ENCODE assay signal across 8 cellular contexts in genomic region chr7:5231811-5232484, GRCh38. TPM values are rescaled to one million over a fixed set of nuclear protein-coding genes. Genes with fewer than 3 reads are reported as not detected.
DNase-seq lines count a peak whose midpoint lies in the region; ATAC-seq, FAIRE-seq and TF ChIP-seq lines count a peak whose summit lies in the region.

No MANE protein-coding gene starts in this region.

- H2AFZ ChIP-seq in IMR-90 (replicated peaks; ENCODE audit: low read length, poor library complexity), result no peak overlapping the region

- no peak overlapping the region for H4K5ac ChIP-seq in IMR-90 (ENCODE audit: low read depth, low read length)

- no peak overlapping the region for H3K9ac ChIP-seq in IMR-90 (ENCODE audit: low read depth, low read length)

- H3K9me3 ChIP-seq in IMR-90 (ENCODE audit: control insufficient read depth, insufficient read depth, low read length) (no peaks in the 10 kb centered on the region), left lung (no peaks in the 10 kb centered on the region), gastrocnemius medialis (no peaks in the 10 kb centered on the region)

- POLR2A ChIA-PET in IMR-90 (lab: Charles Lee; ENCODE audit: unreplicated experiment), result no interaction called here

- H3K4ac ChIP-seq in IMR-90 (ENCODE audit: low read depth, low read length), result no peak overlapping the region

- no peak overlapping the region for H2BK120ac ChIP-seq in IMR-90 (ENCODE audit: low read depth, low read length)

- peak; percentile 45 for ATAC-seq in GM21528 (IDR thresholded peaks at IDR 0.05; ENCODE audit: low FRiP score, unreplicated experiment)
- ATAC-seq in IMR-90 (ENCODE audit: low read depth), result no peak
- ATAC-seq in left lung, result peak; percentile 69
- no peak for ATAC-seq in left lobe of liver
- ATAC-seq in gastrocnemius medialis, result no peak

- dilution Hi-C loops in IMR-90 (cut with HindIII; ENCODE audit: low sequenced_read_pairs, unreplicated experiment), result no loop called here

- H3K79me1 ChIP-seq in IMR-90 (ENCODE audit: low read depth in 1 of 2, low read length in 2 of 2), result no peaks in the 10 kb centered on the region; a peak in 1 of 4 replicates

- DNase-seq in GM12892 (ENCODE audit: insufficient read length) (no peak), IMR-90 (no peak), left lung (peak in 1 of 2 donors; percentile 64), left lobe of liver (ENCODE audit: low spot score) (no peak), gastrocnemius medialis (no peak), amniotic stem cell (lab: John Stamatoyannopoulos, UW) (no peak)
- no peak for DNase-seq in stimulated activated CD8-positive, alpha-beta memory T cell treated with anti-CD3 and anti-CD28 coated beads, Interleukin-4, amount 100 ng/mL, for 48 hours

- no peak overlapping the region for H4K8ac ChIP-seq in IMR-90 (ENCODE audit: low read depth in 2 of 2, low read length in 2 of 2)

- H3K23ac ChIP-seq in IMR-90 (ENCODE audit: low read depth, low read length), result no peak overlapping the region

- no peaks in the 10 kb centered on the region for H3K4me1 ChIP-seq in IMR-90 (ENCODE audit: control insufficient read depth, insufficient read depth, low read length)
- peaks cover 11 to 34% of the 10 kb centered on the region in 2 donors for H3K4me1 ChIP-seq in left lung
- H3K4me1 ChIP-seq in gastrocnemius medialis, result no peaks in the 10 kb centered on the region

- H3K4me3 ChIP-seq in IMR-90 (ENCODE audit: insufficient read depth, low read depth, low read length) (no peak overlapping the region), left lung (no peak overlapping the region), gastrocnemius medialis (no peak overlapping the region)

- peak; percentile 96 for FAIRE-seq in GM12892 (lab: Jason Lieb, UNC)

- 89% methylated on average over 14 of the region's 25 CpGs; no CpG with 5 or more reads in 1 of the 2 experiments for WGBS in IMR-90 (ENCODE audit: extremely low coverage in 2 of 2, insufficient read length in 1 of 2), 2 experiments

- no peak overlapping the region for H3K4me2 ChIP-seq in IMR-90 (ENCODE audit: low read depth, low read length)

- H4K20me1 ChIP-seq in IMR-90 (ENCODE audit: insufficient read depth, low read length), result no peaks in the 10 kb centered on the region; the same call in 1 of the 2 replicates

- peak overlapping the region; percentile 16 for H2AK9ac ChIP-seq in IMR-90 (replicated peaks; ENCODE audit: low read depth, low read length, poor library complexity)

- H3K27ac ChIP-seq in IMR-90 (ENCODE audit: insufficient read depth, low read length) (no peak overlapping the region), left lung (peak overlapping the region; percentile 59 to 80), gastrocnemius medialis (no peak overlapping the region)

- no peak overlapping the region for H2BK15ac ChIP-seq in IMR-90 (ENCODE audit: low read depth, low read length)

- no peak overlapping the region for H2AK5ac ChIP-seq in IMR-90 (ENCODE audit: low read depth, low read length)

- no peak for TF ChIP-seq CTCF in IMR-90 (conservative IDR thresholded peaks at IDR 0.05; ENCODE audit: low read depth, low read length)
- no peak for TF ChIP-seq CTCF in left lung (IDR thresholded peaks at IDR 0.05)
- TF ChIP-seq CTCF in gastrocnemius medialis (IDR thresholded peaks at IDR 0.05 in 4 of 5, conservative IDR thresholded peaks at IDR 0.05 in 1 of 5), result no peak

- no peaks in the 10 kb centered on the region for H3K9me1 ChIP-seq in IMR-90 (ENCODE audit: insufficient read depth, low read length)

- peaks cover 51% of the 10 kb centered on the region for H3K36me3 ChIP-seq in IMR-90 (ENCODE audit: control insufficient read depth, insufficient read depth, low read length)
- H3K36me3 ChIP-seq in left lung, result peaks cover 3 to 62% of the 10 kb centered on the region in 2 donors
- peaks cover 0 to 57% of the 10 kb centered on the region in 2 donors for H3K36me3 ChIP-seq in gastrocnemius medialis

- no peak overlapping the region for H3K14ac ChIP-seq in IMR-90 (replicated peaks; ENCODE audit: low read depth, low read length)

- no peak overlapping the region for H4K91ac ChIP-seq in IMR-90 (ENCODE audit: insufficient read depth, low read depth, low read length)

- in situ Hi-C loops in IMR-90 (cut with MboI; ENCODE audit: low sequenced_read_pairs), result loop anchor here (25.0 kb wide), 1 partner anchor 455 kb away; no protein-coding TSS in a partner anchor
- in situ Hi-C loops in gastrocnemius medialis (cut with MboI; ENCODE audit: low sequenced_read_pairs in 4 of 4), result loop anchor here in 3 of 4 donors (10.0 to 25.0 kb wide), 2 partner anchors 223 to 230 kb away; no protein-coding TSS in a partner anchor

- no peak overlapping the region for H3K56ac ChIP-seq in IMR-90 (ENCODE audit: extremely low read depth, insufficient read depth, low read length)

- CTCF ChIA-PET in IMR-90 (lab: Yijun Ruan, JAX), result interaction anchor here (1.4 kb wide), 1 partner anchor 12 kb away, joined by 3 read pairs; no protein-coding TSS in a partner anchor

- no TSS peak for BruUV-seq in IMR-90 (replicated peaks; lab: Mats Ljungman, UMichigan)

- no peak for TF ChIP-seq RAD21 in IMR-90 (IDR thresholded peaks at IDR 0.05; ENCODE audit: low read length)

- intact Hi-C loops in IMR-90 (cut with micrococcal nuclease) (no loop called here), left lung (cut with DNase I) (loop anchor here in 1 of 2 donors (10.0 kb wide), 1 partner anchor 123 kb away; no protein-coding TSS in a partner anchor), gastrocnemius medialis (cut with DNase I; ENCODE audit: low total_unique reads) (no loop called here)

- no peak overlapping the region for H3K18ac ChIP-seq in IMR-90 (ENCODE audit: low read depth, low read length)

- TF ChIP-seq POLR2A in GM12892 (IDR thresholded peaks at IDR 0.05; ENCODE audit: low read depth, low read length) (peak; percentile 39; the same call in 1 of the 2 replicates), IMR-90 (IDR thresholded peaks at IDR 0.05; ENCODE audit: low read depth, low read length) (no peak), gastrocnemius medialis (IDR thresholded peaks at IDR 0.05) (no peak)

- H2BK20ac ChIP-seq in IMR-90 (ENCODE audit: low read depth, low read length), result no peak overlapping the region

- no peak overlapping the region for H2BK5ac ChIP-seq in IMR-90 (ENCODE audit: low read depth, low read length, poor library complexity, severe bottlenecking)

- H3K27me3 ChIP-seq in IMR-90 (ENCODE audit: control insufficient read depth, insufficient read depth, low read length) (no peaks in the 10 kb centered on the region), left lung (no peaks in the 10 kb centered on the region), gastrocnemius medialis (no peaks in the 10 kb centered on the region)

TF ChIP-seq in IMR-90, 13 proteins besides CTCF, POLR2A, EP300 and RAD21:
- TF ChIP-seq FOS (IDR thresholded peaks at IDR 0.05; ENCODE audit: low read depth, low read length), result no peak
- TF ChIP-seq CEBPB (IDR thresholded peaks at IDR 0.05; ENCODE audit: low read depth, low read length), result no peak
- TF ChIP-seq SMC3 (IDR thresholded peaks at IDR 0.05; ENCODE audit: low read depth, low read length), result no peak
- TF ChIP-seq MXI1 (IDR thresholded peaks at IDR 0.05; ENCODE audit: borderline replicate concordance, low read depth, low read length), result no peak
- no peak for TF ChIP-seq MAFK (IDR thresholded peaks at IDR 0.05; ENCODE audit: low read depth, low read length)
- TF ChIP-seq CHD1 (IDR thresholded peaks at IDR 0.05; ENCODE audit: low read depth, low read length), result no peak
- no peak for TF ChIP-seq ELK1 (IDR thresholded peaks at IDR 0.05; ENCODE audit: borderline replicate concordance, low read depth, low read length)
- no peak for TF ChIP-seq NFE2L2 (IDR thresholded peaks at IDR 0.05; ENCODE audit: low read depth, low read length)
TF ChIP-seq in IMR-90: peak in this region for 0.

RNA-seq across cellular contexts. Expression of gene WIPI2, which starts 41.9 kb away (rescaled TPM):
- 45.0 TPM for polyA plus RNA-seq in GM12892 (2012; ENCODE audit: missing spikeins)
- total RNA-seq in IMR-90 (2012; rRNA removed), result 68.9 and 86.2 TPM in 2 replicates
- polyA plus RNA-seq in IMR-90 (2012; rRNA removed), result 70.2 and 75.6 TPM in 2 replicates
- polyA plus RNA-seq in IMR-90 (2012; cell fraction: cytosol; rRNA removed), result 62.7 and 71.0 TPM in 2 replicates
- polyA plus RNA-seq in IMR-90 (2012; cell fraction: nucleus; rRNA removed; ENCODE audit: low replicate concordance), result 61.9 and 68.4 TPM in 2 replicates
- 10 to 100 TPM; 53.5 TPM for total RNA-seq in left lung
- 37.0 TPM for total RNA-seq in left lobe of liver
- total RNA-seq in gastrocnemius medialis, result 10 to 100 TPM; 37.7 to 69.2 (median 41.3) TPM

RNA-seq across cellular contexts. Expression of gene SLC29A4, which starts 50.8 kb away (rescaled TPM):
- polyA plus RNA-seq in GM12892 (2012; ENCODE audit: missing spikeins), result 0.40 TPM
- total RNA-seq in IMR-90 (2012; rRNA removed) (2.3 and 2.5 TPM in 2 replicates), left lung (1 to 10 TPM; 1.2 to 7.3 TPM), left lobe of liver (2.9 TPM), gastrocnemius medialis (1 to 10 TPM; 1.7 to 5.4 (median 3.6) TPM)
- 7.6 and 10.4 TPM in 2 replicates for polyA plus RNA-seq in IMR-90 (2012; rRNA removed)
- polyA plus RNA-seq in IMR-90 (2012; cell fraction: cytosol; rRNA removed), result 4.7 and 12.8 TPM in 2 replicates
- polyA plus RNA-seq in IMR-90 (2012; cell fraction: nucleus; rRNA removed; ENCODE audit: low replicate concordance), result 9.8 and 25.0 TPM in 2 replicates

Comparison
In these comparisons a context has a peak if more than half of its experiments do, and no peak if none do; other contexts are left out.
1. ATAC-seq: peak in GM21528 (single experiment) and left lung (single experiment); none in IMR-90 (single experiment), left lobe of liver (single experiment) and gastrocnemius medialis (0 of 2).
2. H3K27ac ChIP-seq: peak in left lung (2 of 2); none in IMR-90 (single experiment) and gastrocnemius medialis (0 of 4).